8 cellular contexts compared by ENCODE assay signal in the genomic region with DNA sequence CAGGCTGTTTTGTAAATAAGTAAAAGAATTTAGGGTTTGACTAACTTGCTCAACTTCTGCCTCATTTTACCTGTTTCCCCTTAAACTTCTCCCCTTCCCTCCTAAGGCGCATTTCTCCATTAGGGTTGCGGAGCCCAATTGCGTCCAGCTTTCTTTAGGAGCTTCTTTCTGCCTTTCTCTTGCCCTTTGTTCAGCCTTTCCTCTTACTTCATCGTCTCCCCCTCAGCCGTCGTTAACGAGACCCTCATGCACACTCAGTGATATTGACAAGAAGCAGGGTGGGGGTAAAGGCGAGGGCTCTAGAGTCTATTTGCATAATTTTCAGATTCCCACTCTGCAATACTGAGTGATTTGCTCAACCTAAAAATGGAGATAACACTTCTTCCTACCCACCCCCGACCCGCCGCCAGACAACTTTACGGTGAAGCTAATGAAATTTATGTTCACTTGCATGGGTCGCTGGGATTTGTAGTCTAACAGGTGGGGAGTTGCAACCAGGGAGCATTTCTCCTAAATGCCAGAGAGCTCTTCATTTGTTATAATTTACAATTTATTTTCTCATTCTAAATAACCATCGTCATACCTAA. TPM values are rescaled to one million over a fixed set of nuclear protein-coding genes. Genes with fewer than 3 reads are reported as not detected.
A peak's percentile ranks its signal among the peaks of the same experiment; 100 is the strongest.
DNase-seq lines count a peak whose midpoint lies in the region; ATAC-seq, FAIRE-seq and TF ChIP-seq lines count a peak whose summit lies in the region.

No MANE protein-coding gene starts in this region.

- peak overlapping the region; percentile 86 to 90 for H3K27ac ChIP-seq in A549
- H3K27ac ChIP-seq in thyroid gland: peak overlapping the region; percentile 95 to 96 (median 95)

- DNase-seq in A549 (ENCODE audit: low read depth in 1 of 2, low spot score in 1 of 2): no peak
- no peak for DNase-seq in HFF-Myc (ENCODE audit: extremely low read depth, low read depth)
- DNase-seq in T-helper 17 cell: no peak
- peak; percentile 30 for DNase-seq in cerebellar cortex (ENCODE audit: low spot score)
- DNase-seq in mucosa of descending colon: peak in 1 of 3 donors; percentile 44
- DNase-seq in thyroid gland: no peak
- no peak for DNase-seq in NK-92 treated with Interleukin-12 subunit alpha and Interleukin-12 subunit beta, amount 100 ng/mL, for 24 hours (lab: John Stamatoyannopoulos, UW)

- no peaks in the 10 kb centered on the region for H3K27me3 ChIP-seq in thyroid gland

- peak overlapping the region; percentile 96 for H3K27ac Mint-ChIP-seq in T-helper 17 cell

- TF ChIP-seq POLR2A in A549 (IDR thresholded peaks at IDR 0.05; ENCODE audit: low read length): no peak
- TF ChIP-seq POLR2A in thyroid gland (IDR thresholded peaks at IDR 0.05): no peak

- CTCF ChIA-PET in A549 (lab: Yijun Ruan, JAX): interaction anchor here (0.7 to 3.2 kb wide), 20 partner anchors 11 to 519 kb away, joined by 3 to 44 read pairs (median 5); a partner anchor contains a TSS

- H3K27me3 Mint-ChIP-seq in T-helper 17 cell: no peaks in the 10 kb centered on the region

- peak overlapping the region; percentile 88 for H3K4me2 ChIP-seq in A549

- H3K4me3 ChIP-seq in A549: peak overlapping the region; percentile 79
- peak overlapping the region; percentile 90 for H3K4me3 ChIP-seq in HFF-Myc (replicated peaks; ENCODE audit: low read depth, low read length)
- peak overlapping the region; percentile 71 for H3K4me3 ChIP-seq in mucosa of descending colon
- peak overlapping the region in 2 of 3 donors; percentile 78 to 80 for H3K4me3 ChIP-seq in thyroid gland (replicated peaks in 1 of 3)

- H3K4me1 ChIP-seq in A549 (peaks cover 35% of the 10 kb centered on the region), mucosa of descending colon (ENCODE audit: low read depth) (peaks cover 19% of the 10 kb centered on the region), thyroid gland (peaks cover 24 to 36% of the 10 kb centered on the region in 2 donors)

- H3K4me3 Mint-ChIP-seq in T-helper 17 cell: peak overlapping the region; percentile 99

- 30% methylated on average over 14 of the region's 14 CpGs for WGBS in A549 (ENCODE audit: missing lambda C conversion rate)
- 23 to 29% methylated on average over 14 of the region's 14 CpGs for WGBS in thyroid gland, 2 donors

- H3K9me3 ChIP-seq in A549 (no peaks in the 10 kb centered on the region), T-helper 17 cell (ENCODE audit: control insufficient read depth, low read length, poor library complexity, severe bottlenecking) (no peaks in the 10 kb centered on the region), mucosa of descending colon (no peaks in the 10 kb centered on the region), thyroid gland (no peaks in the 10 kb centered on the region)

- POLR2A ChIA-PET in A549 (lab: Yijun Ruan, JAX): interaction anchor here (0.6 to 2.5 kb wide), 6 partner anchors 23 to 335 kb away, joined by 3 to 13 read pairs (median 6); a partner anchor contains a TSS

- no peaks in the 10 kb centered on the region for H3K36me3 ChIP-seq in mucosa of descending colon (ENCODE audit: low read depth)
- no peaks in the 10 kb centered on the region for H3K36me3 ChIP-seq in thyroid gland

- H3K4me1 Mint-ChIP-seq in T-helper 17 cell: peaks cover 28% of the 10 kb centered on the region

- no peak for TF ChIP-seq CTCF in A549 (IDR thresholded peaks at IDR 0.05)
- TF ChIP-seq CTCF in HFF-Myc (IDR thresholded peaks at IDR 0.05; ENCODE audit: low read depth, low read length, missing control alignments): no peak
- no peak for TF ChIP-seq CTCF in mucosa of descending colon (IDR thresholded peaks at IDR 0.05)
- no peak for TF ChIP-seq CTCF in thyroid gland (IDR thresholded peaks at IDR 0.05)

- intact Hi-C loops in mucosa of descending colon (cut with DNase I, micrococcal nuclease) (loop anchor here in 1 of 2 donors (10.0 kb wide), 1 partner anchor 182 kb away; no protein-coding TSS in a partner anchor), thyroid gland (cut with DNase I) (no loop called here)

- FAIRE-seq in A549 (lab: Jason Lieb, UNC): no peak

- peaks cover 7% of the 10 kb centered on the region for H3K36me3 Mint-ChIP-seq in T-helper 17 cell (ENCODE audit: low read depth)

- ATAC-seq in A549 (no peak), T-helper 17 cell (no peak), mucosa of descending colon (no peak), HG03521 (IDR thresholded peaks at IDR 0.05; ENCODE audit: unreplicated experiment) (no peak)

- no peak for TF ChIP-seq RAD21 in A549 (conservative IDR thresholded peaks at IDR 0.05 in 1 of 2, IDR thresholded peaks at IDR 0.05 in 1 of 2)

- no peak for TF ChIP-seq EP300 in A549 (IDR thresholded peaks at IDR 0.05)

TF ChIP-seq in A549, 52 proteins besides CTCF, POLR2A, EP300 and RAD21:
- TF ChIP-seq BHLHE40 (IDR thresholded peaks at IDR 0.05; ENCODE audit: low read depth, low read length): no peak
- TF ChIP-seq CEBPB (IDR thresholded peaks at IDR 0.05): no peak
TF ChIP-seq in A549: peak in this region for 0.

RNA-seq across cellular contexts. Expression of a gene that starts 1.3 kb away (rescaled TPM):
- polyA plus RNA-seq in A549 (2011; rRNA removed) (3.3 and 4.1 TPM in 2 replicates), A549 (2017; fragmentation: RNase III; extraction: RNeasy Plus Mini Kit Qiagen cat#74134 plus additional on column Dnase treatment) (6.5 to 7.5 TPM (median 7.3 TPM) in 3 replicates)
- 4.1 and 4.6 TPM in 2 replicates for polyA plus RNA-seq in A549 (2012; cell fraction: cytosol; rRNA removed)
- polyA plus RNA-seq in A549 (2012; cell fraction: nucleus; rRNA removed): 11.3 and 11.9 TPM in 2 replicates
- polyA minus RNA-seq in A549 (2011; rRNA and poly(A)+ RNA removed): 5.4 and 6.4 TPM in 2 replicates
- total RNA-seq in T-helper 17 cell (1 to 10 TPM; 7.8 to 8.2 TPM), mucosa of descending colon (10 to 100 TPM; 19.5 to 33.5 (median 26.9) TPM), thyroid gland (10 to 100 TPM; 12.9 to 20.9 (median 18.3) TPM)
